In genomic region chr11:250740-251299, GRCh38 we compare ENCODE assay signal across 1 cellular context.
TF ChIP-seq lines count a peak whose summit lies in the region.

No MANE protein-coding gene starts in this region.

TF ChIP-seq in HepG2, 621 proteins besides CTCF, POLR2A, EP300 and RAD21:
- TF ChIP-seq SMC3 (IDR thresholded peaks at IDR 0.05; ENCODE audit: low read length) = peak; percentile 77
- TF ChIP-seq LCORL (IDR thresholded peaks at IDR 0.05) = no peak
- 0 out of 2 replicates have a peak, but pooled peaks have one; percentile 17 for TF ChIP-seq LCORL (CRISPR knock-in tag; IDR thresholded peaks at IDR 0.05)
- TF ChIP-seq CHCHD3 (CRISPR knock-in tag; IDR thresholded peaks at IDR 0.05) = no peak
- TF ChIP-seq STAG1 (CRISPR knock-in tag; IDR thresholded peaks at IDR 0.05) = peak; percentile 55
